Comparison of ENCODE assay signal across 1 cellular context in genomic region chr9:137168907-137169763, GRCh38.
TF ChIP-seq lines count a peak whose summit lies in the region.

No MANE protein-coding gene starts in this region.

TF ChIP-seq in HepG2, 621 proteins besides CTCF, POLR2A, EP300 and RAD21 (continued from another document and continues in another):
- no peak for TF ChIP-seq AKNA (CRISPR knock-in tag; IDR thresholded peaks at IDR 0.05; ENCODE audit: borderline replicate concordance)
- TF ChIP-seq ATF7-NPFF (CRISPR knock-in tag; IDR thresholded peaks at IDR 0.05; ENCODE audit: low read depth): no peak
- TF ChIP-seq EED (CRISPR knock-in tag; IDR thresholded peaks at IDR 0.05): peak; percentile 7; the same call in 1 of the 2 replicates
- TF ChIP-seq RNF2 (conservative IDR thresholded peaks at IDR 0.05; ENCODE audit: low read depth): 0 out of 2 replicates have a peak, but pooled peaks have one; percentile 52
- no peak for TF ChIP-seq TBX3 (IDR thresholded peaks at IDR 0.05; ENCODE audit: borderline replicate concordance)
- no peak for TF ChIP-seq ZNF124 (CRISPR knock-in tag; IDR thresholded peaks at IDR 0.05)
- TF ChIP-seq ZMAT3 (CRISPR knock-in tag; conservative IDR thresholded peaks at IDR 0.05): no peak
- no peak for TF ChIP-seq SIN3B (IDR thresholded peaks at IDR 0.05; ENCODE audit: low read length)
- TF ChIP-seq NFKBIZ (CRISPR knock-in tag; IDR thresholded peaks at IDR 0.05): no peak
- TF ChIP-seq ZNF512 (CRISPR knock-in tag; IDR thresholded peaks at IDR 0.05): no peak
- no peak for TF ChIP-seq CEBPG (CRISPR knock-in tag; IDR thresholded peaks at IDR 0.05)
- TF ChIP-seq ZSCAN25 (CRISPR knock-in tag; IDR thresholded peaks at IDR 0.05): 0 out of 2 replicates have a peak, but pooled peaks have one; percentile 26
- TF ChIP-seq ZNF543 (CRISPR knock-in tag; IDR thresholded peaks at IDR 0.05): no peak
- no peak for TF ChIP-seq PRMT3 (CRISPR knock-in tag; IDR thresholded peaks at IDR 0.05; ENCODE audit: borderline replicate concordance, low read depth)
- TF ChIP-seq ZBTB4 (CRISPR knock-in tag; IDR thresholded peaks at IDR 0.05; ENCODE audit: borderline replicate concordance): no peak
- no peak for TF ChIP-seq ZNF335 (CRISPR knock-in tag; IDR thresholded peaks at IDR 0.05)
- no peak for TF ChIP-seq NAIF1 (CRISPR knock-in tag; IDR thresholded peaks at IDR 0.05; ENCODE audit: borderline replicate concordance)
- TF ChIP-seq, protein P1, sequence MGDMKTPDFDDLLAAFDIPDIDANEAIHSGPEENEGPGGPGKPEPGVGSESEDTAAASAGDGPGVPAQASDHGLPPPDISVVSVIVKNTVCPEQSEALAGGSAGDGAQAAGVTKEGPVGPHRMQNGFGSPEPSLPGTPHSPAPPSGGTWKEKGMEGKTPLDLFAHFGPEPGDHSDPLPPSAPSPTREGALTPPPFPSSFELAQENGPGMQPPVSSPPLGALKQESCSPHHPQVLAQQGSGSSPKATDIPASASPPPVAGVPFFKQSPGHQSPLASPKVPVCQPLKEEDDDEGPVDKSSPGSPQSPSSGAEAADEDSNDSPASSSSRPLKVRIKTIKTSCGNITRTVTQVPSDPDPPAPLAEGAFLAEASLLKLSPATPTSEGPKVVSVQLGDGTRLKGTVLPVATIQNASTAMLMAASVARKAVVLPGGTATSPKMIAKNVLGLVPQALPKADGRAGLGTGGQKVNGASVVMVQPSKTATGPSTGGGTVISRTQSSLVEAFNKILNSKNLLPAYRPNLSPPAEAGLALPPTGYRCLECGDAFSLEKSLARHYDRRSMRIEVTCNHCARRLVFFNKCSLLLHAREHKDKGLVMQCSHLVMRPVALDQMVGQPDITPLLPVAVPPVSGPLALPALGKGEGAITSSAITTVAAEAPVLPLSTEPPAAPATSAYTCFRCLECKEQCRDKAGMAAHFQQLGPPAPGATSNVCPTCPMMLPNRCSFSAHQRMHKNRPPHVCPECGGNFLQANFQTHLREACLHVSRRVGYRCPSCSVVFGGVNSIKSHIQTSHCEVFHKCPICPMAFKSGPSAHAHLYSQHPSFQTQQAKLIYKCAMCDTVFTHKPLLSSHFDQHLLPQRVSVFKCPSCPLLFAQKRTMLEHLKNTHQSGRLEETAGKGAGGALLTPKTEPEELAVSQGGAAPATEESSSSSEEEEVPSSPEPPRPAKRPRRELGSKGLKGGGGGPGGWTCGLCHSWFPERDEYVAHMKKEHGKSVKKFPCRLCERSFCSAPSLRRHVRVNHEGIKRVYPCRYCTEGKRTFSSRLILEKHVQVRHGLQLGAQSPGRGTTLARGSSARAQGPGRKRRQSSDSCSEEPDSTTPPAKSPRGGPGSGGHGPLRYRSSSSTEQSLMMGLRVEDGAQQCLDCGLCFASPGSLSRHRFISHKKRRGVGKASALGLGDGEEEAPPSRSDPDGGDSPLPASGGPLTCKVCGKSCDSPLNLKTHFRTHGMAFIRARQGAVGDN (CRISPR knock-in tag; IDR thresholded peaks at IDR 0.05): peak; percentile 83
- TF ChIP-seq MYPOP (CRISPR knock-in tag; IDR thresholded peaks at IDR 0.05): peak; percentile 100
- no peak for TF ChIP-seq U2AF1 (optimal IDR thresholded peaks at IDR 0.05; ENCODE audit: low read depth, low read length)
- TF ChIP-seq ZNF563 (CRISPR knock-in tag; IDR thresholded peaks at IDR 0.05): peak; percentile 66; the same call in 1 of the 2 replicates
- TF ChIP-seq ZNF691 (CRISPR knock-in tag; IDR thresholded peaks at IDR 0.05; ENCODE audit: borderline replicate concordance, low read depth): no peak
- no peak for TF ChIP-seq PBX2 (CRISPR knock-in tag; IDR thresholded peaks at IDR 0.05)
- TF ChIP-seq ARID2 (CRISPR knock-in tag; IDR thresholded peaks at IDR 0.05; ENCODE audit: borderline replicate concordance): no peak
- TF ChIP-seq, protein P2, sequence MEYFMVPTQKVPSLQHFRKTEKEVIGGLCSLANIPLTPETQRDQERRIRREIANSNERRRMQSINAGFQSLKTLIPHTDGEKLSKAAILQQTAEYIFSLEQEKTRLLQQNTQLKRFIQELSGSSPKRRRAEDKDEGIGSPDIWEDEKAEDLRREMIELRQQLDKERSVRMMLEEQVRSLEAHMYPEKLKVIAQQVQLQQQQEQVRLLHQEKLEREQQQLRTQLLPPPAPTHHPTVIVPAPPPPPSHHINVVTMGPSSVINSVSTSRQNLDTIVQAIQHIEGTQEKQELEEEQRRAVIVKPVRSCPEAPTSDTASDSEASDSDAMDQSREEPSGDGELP (IDR thresholded peaks at IDR 0.05; ENCODE audit: borderline replicate concordance, low read depth): no peak
- TF ChIP-seq PTBP1 (IDR thresholded peaks at IDR 0.05; ENCODE audit: low read depth, low read length, poor library complexity, severe bottlenecking): no peak
- peak; percentile 45 for TF ChIP-seq PHF8 (CRISPR knock-in tag; IDR thresholded peaks at IDR 0.05)
- no peak for TF ChIP-seq ZNF75D (CRISPR knock-in tag; IDR thresholded peaks at IDR 0.05; ENCODE audit: borderline replicate concordance)
- TF ChIP-seq AKAP8 (CRISPR knock-in tag; IDR thresholded peaks at IDR 0.05): no peak
- no peak for TF ChIP-seq HNRNPUL1 (IDR thresholded peaks at IDR 0.05; ENCODE audit: low read depth, low read length)
- no peak for TF ChIP-seq ZBTB8A (CRISPR knock-in tag; IDR thresholded peaks at IDR 0.05; ENCODE audit: borderline replicate concordance, low read depth)
- 0 out of 2 replicates have a peak, but pooled peaks have one; percentile 49 for TF ChIP-seq ZNF296 (CRISPR knock-in tag; conservative IDR thresholded peaks at IDR 0.05)
- 0 out of 2 replicates have a peak, but pooled peaks have one; percentile 32 for TF ChIP-seq CCDC6 (CRISPR knock-in tag; IDR thresholded peaks at IDR 0.05)
- TF ChIP-seq RFXAP (CRISPR knock-in tag; IDR thresholded peaks at IDR 0.05; ENCODE audit: borderline replicate concordance): no peak
- TF ChIP-seq YEATS4 (CRISPR knock-in tag; IDR thresholded peaks at IDR 0.05; ENCODE audit: borderline replicate concordance): peak; percentile 54; the same call in 1 of the 2 replicates
- no peak for TF ChIP-seq ELF4 (CRISPR knock-in tag; IDR thresholded peaks at IDR 0.05; ENCODE audit: borderline replicate concordance)
- TF ChIP-seq MTA3 (CRISPR knock-in tag; IDR thresholded peaks at IDR 0.05): no peak
- TF ChIP-seq KLF6 (CRISPR knock-in tag; IDR thresholded peaks at IDR 0.05): no peak
- TF ChIP-seq GTF3A (CRISPR knock-in tag; conservative IDR thresholded peaks at IDR 0.05): 0 out of 2 replicates have a peak, but pooled peaks have one; percentile 43
- TF ChIP-seq, protein P3, sequence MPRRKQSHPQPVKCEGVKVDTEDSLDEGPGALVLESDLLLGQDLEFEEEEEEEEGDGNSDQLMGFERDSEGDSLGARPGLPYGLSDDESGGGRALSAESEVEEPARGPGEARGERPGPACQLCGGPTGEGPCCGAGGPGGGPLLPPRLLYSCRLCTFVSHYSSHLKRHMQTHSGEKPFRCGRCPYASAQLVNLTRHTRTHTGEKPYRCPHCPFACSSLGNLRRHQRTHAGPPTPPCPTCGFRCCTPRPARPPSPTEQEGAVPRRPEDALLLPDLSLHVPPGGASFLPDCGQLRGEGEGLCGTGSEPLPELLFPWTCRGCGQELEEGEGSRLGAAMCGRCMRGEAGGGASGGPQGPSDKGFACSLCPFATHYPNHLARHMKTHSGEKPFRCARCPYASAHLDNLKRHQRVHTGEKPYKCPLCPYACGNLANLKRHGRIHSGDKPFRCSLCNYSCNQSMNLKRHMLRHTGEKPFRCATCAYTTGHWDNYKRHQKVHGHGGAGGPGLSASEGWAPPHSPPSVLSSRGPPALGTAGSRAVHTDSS (CRISPR knock-in tag; conservative IDR thresholded peaks at IDR 0.05): no peak
- TF ChIP-seq, protein P4, sequence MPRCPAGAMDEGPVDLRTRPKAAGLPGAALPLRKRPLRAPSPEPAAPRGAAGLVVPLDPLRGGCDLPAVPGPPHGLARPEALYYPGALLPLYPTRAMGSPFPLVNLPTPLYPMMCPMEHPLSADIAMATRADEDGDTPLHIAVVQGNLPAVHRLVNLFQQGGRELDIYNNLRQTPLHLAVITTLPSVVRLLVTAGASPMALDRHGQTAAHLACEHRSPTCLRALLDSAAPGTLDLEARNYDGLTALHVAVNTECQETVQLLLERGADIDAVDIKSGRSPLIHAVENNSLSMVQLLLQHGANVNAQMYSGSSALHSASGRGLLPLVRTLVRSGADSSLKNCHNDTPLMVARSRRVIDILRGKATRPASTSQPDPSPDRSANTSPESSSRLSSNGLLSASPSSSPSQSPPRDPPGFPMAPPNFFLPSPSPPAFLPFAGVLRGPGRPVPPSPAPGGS (CRISPR knock-in tag; IDR thresholded peaks at IDR 0.05): no peak
